Comparison of ENCODE assay signal across 19 cellular contexts in genomic region chr12:123121670-123122069, GRCh38.
DNase-seq lines count a peak whose midpoint lies in the region; ATAC-seq and TF ChIP-seq lines count a peak whose summit lies in the region.
"Had no signal": no experiment of that assay in that cellular context is flagged by ENCODE, and none has a peak within 500 bp of the region (broad histone marks: within the 10 kb centered on the region; RNA-seq: fewer than 3 reads in every experiment).

No MANE protein-coding gene starts in this region.

- H3K36me3 Mint-ChIP-seq in activated naive CD4-positive, alpha-beta T cell treated with anti-CD3 and anti-CD28 coated beads, Interleukin-2, amount 50 U/mL, for 24 hours = peaks cover 2% of the 10 kb centered on the region
- peaks cover 2% of the 10 kb centered on the region for H3K36me3 Mint-ChIP-seq in central memory CD8-positive, alpha-beta T cell (ENCODE audit: insufficient read depth)
- H3K36me3 Mint-ChIP-seq: type B pancreatic cell had no signal

- peaks cover 14% of the 10 kb centered on the region for H3F3A ChIP-seq in OCI-LY1 (ENCODE audit: insufficient read depth, low read length)

- H3K4me2 ChIP-seq in OCI-LY1 (ENCODE audit: low read length) = peak overlapping the region; percentile 27
- H3K4me2 ChIP-seq: smooth muscle cell had no signal

- H3K4me1 ChIP-seq in OCI-LY1 (ENCODE audit: insufficient read depth, low read length, severe bottlenecking) = peaks cover 98% of the 10 kb centered on the region
- H3K4me1 ChIP-seq: BE2C had no signal

- H3K9ac ChIP-seq in OCI-LY1 (ENCODE audit: low read length) = peak overlapping the region; percentile 63

- peak overlapping the region; percentile 100 for H3K27ac ChIP-seq in OCI-LY1 (ENCODE audit: low read depth, low read length, poor library complexity, severe bottlenecking)
- H3K27ac ChIP-seq: cardiac muscle cell, left lung, psoas muscle had no signal

- H3K4me3 ChIP-seq in OCI-LY1 (ENCODE audit: low read depth, low read length, poor library complexity, severe bottlenecking) (no peak overlapping the region), foreskin fibroblast (ENCODE audit: low read depth in 1 of 2, low read length in 2 of 2) (no peak overlapping the region)
- H3K4me3 ChIP-seq: cardiac muscle cell, left lung, psoas muscle, smooth muscle cell, stomach had no signal

- no peaks in the 10 kb centered on the region for H3K9me2 ChIP-seq in OCI-LY1 (ENCODE audit: low read depth, low read length)

- ATAC-seq in central memory CD8-positive, alpha-beta T cell (replicated peaks; ENCODE audit: extremely low read depth, poor library complexity, severe bottlenecking) = no peak
- ATAC-seq in GM21786 (IDR thresholded peaks at IDR 0.05; ENCODE audit: unreplicated experiment) = no peak
- ATAC-seq: left lung, psoas muscle had no signal

- no peak for DNase-seq in activated naive CD4-positive, alpha-beta T cell (lab: John Stamatoyannopoulos, UW)
- no peak for DNase-seq in central memory CD8-positive, alpha-beta T cell (ENCODE audit: low spot score in 2 of 2)
- DNase-seq in GM10266 (ENCODE audit: extremely low spot score) = no peak
- DNase-seq in foreskin fibroblast = no peak
- DNase-seq: BE2C; dermis blood vessel endothelial cell; DMS 273 treated with DMSO at 0.1 percent for 48 hours; head of caudate nucleus; left lung; NCI-H1105; psoas muscle; stimulated activated CD4-positive, alpha-beta T cell treated with anti-CD3 and anti-CD28 coated beads, Interleukin-4, amount 100 ng/mL, for 24 hours; stomach had no signal

- peaks cover 72% of the 10 kb centered on the region for H3K4me1 Mint-ChIP-seq in activated naive CD4-positive, alpha-beta T cell treated with anti-CD3 and anti-CD28 coated beads, Interleukin-2, amount 50 U/mL, for 24 hours
- peaks cover 20% of the 10 kb centered on the region for H3K4me1 Mint-ChIP-seq in central memory CD8-positive, alpha-beta T cell

- no peaks in the 10 kb centered on the region for H3K27me3 ChIP-seq in OCI-LY1 (ENCODE audit: insufficient read depth, low read length)
- H3K27me3 ChIP-seq: BE2C, cardiac muscle cell, left lung, stomach had no signal

- H3K9me3 Mint-ChIP-seq in activated naive CD4-positive, alpha-beta T cell treated with anti-CD3 and anti-CD28 coated beads, Interleukin-2, amount 50 U/mL, for 24 hours = no peaks in the 10 kb centered on the region
- no peaks in the 10 kb centered on the region for H3K9me3 Mint-ChIP-seq in central memory CD8-positive, alpha-beta T cell

- peaks cover 55% of the 10 kb centered on the region for H3K79me2 ChIP-seq in OCI-LY1 (ENCODE audit: insufficient read depth, low read length)

- peak overlapping the region; percentile 93 for H3K27ac Mint-ChIP-seq in activated naive CD4-positive, alpha-beta T cell treated with anti-CD3 and anti-CD28 coated beads, Interleukin-2, amount 50 U/mL, for 24 hours
- H3K27ac Mint-ChIP-seq in central memory CD8-positive, alpha-beta T cell (ENCODE audit: low read depth) = peak overlapping the region; percentile 5
- H3K27ac Mint-ChIP-seq: type B pancreatic cell had no signal

- H3K27me3 Mint-ChIP-seq in activated naive CD4-positive, alpha-beta T cell treated with anti-CD3 and anti-CD28 coated beads, Interleukin-2, amount 50 U/mL, for 24 hours = no peaks in the 10 kb centered on the region
- H3K27me3 Mint-ChIP-seq in central memory CD8-positive, alpha-beta T cell = no peaks in the 10 kb centered on the region
- H3K27me3 Mint-ChIP-seq: type B pancreatic cell had no signal

- TF ChIP-seq CTCF in OCI-LY1 (IDR thresholded peaks at IDR 0.05; ENCODE audit: low read length) = no peak
- TF ChIP-seq CTCF in GM10266 (IDR thresholded peaks at IDR 0.05; ENCODE audit: control insufficient read depth, insufficient read depth, low read depth, missing control alignments) = no peak
- no peak for TF ChIP-seq CTCF in foreskin fibroblast (IDR thresholded peaks at IDR 0.05; ENCODE audit: low read depth, low read length)

- H3K4me3 Mint-ChIP-seq in activated naive CD4-positive, alpha-beta T cell treated with anti-CD3 and anti-CD28 coated beads, Interleukin-2, amount 50 U/mL, for 24 hours = peak overlapping the region; percentile 35
- no peak overlapping the region for H3K4me3 Mint-ChIP-seq in central memory CD8-positive, alpha-beta T cell
- H3K4me3 Mint-ChIP-seq: type B pancreatic cell had no signal

- no peaks in the 10 kb centered on the region for H3K9me3 ChIP-seq in OCI-LY1 (ENCODE audit: low read length)
- H3K9me3 ChIP-seq: BE2C, left lung, psoas muscle, stomach had no signal

- H4K20me1 ChIP-seq in OCI-LY1 (ENCODE audit: insufficient read depth, low read length) = no peaks in the 10 kb centered on the region

- peaks cover 18% of the 10 kb centered on the region; the same call in 1 of the 2 replicates for H3K36me3 ChIP-seq in OCI-LY1 (ENCODE audit: insufficient read depth, low read length)
- H3K36me3 ChIP-seq: BE2C, cardiac muscle cell, left lung, stomach had no signal

- no peak overlapping the region for H2AFZ ChIP-seq in OCI-LY1 (ENCODE audit: low read length)
